8 cellular contexts compared by ENCODE assay signal in genomic region chr19:3761382-3762129, GRCh38. TPM values are rescaled to one million over a fixed set of nuclear protein-coding genes. Genes with fewer than 3 reads are reported as not detected.
A peak's percentile ranks its signal among the peaks of the same experiment; 100 is the strongest.
DNase-seq lines count a peak whose midpoint lies in the region; ATAC-seq and TF ChIP-seq lines count a peak whose summit lies in the region.

A gene with protein sequence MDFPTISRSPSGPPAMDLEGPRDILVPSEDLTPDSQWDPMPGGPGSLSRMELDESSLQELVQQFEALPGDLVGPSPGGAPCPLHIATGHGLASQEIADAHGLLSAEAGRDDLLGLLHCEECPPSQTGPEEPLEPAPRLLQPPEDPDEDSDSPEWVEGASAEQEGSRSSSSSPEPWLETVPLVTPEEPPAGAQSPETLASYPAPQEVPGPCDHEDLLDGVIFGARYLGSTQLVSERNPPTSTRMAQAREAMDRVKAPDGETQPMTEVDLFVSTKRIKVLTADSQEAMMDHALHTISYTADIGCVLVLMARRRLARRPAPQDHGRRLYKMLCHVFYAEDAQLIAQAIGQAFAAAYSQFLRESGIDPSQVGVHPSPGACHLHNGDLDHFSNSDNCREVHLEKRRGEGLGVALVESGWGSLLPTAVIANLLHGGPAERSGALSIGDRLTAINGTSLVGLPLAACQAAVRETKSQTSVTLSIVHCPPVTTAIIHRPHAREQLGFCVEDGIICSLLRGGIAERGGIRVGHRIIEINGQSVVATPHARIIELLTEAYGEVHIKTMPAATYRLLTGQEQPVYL (minus strand): TSS chr19:3761692. CDS start chr19:3760264, 1,428 bp downstream.

- intact Hi-C loops in activated CD8-positive, alpha-beta T cell treated with anti-CD3 and anti-CD28 coated beads for 36 hours (cut with micrococcal nuclease) = loop anchor here (10.0 kb wide), 1 partner anchor 53 kb away; no protein-coding TSS in a partner anchor

- H3K27me3 ChIP-seq in HL-60 (ENCODE audit: insufficient read depth, poor library complexity, severe bottlenecking) = no peaks in the 10 kb centered on the region
- H3K27me3 ChIP-seq in ectodermal cell (ENCODE audit: control insufficient read depth, insufficient read depth, low read length, poor library complexity, severe bottlenecking) = no peaks in the 10 kb centered on the region
- H3K27me3 ChIP-seq in lung (ENCODE audit: control insufficient read depth, insufficient read depth) = no peaks in the 10 kb centered on the region

- peaks cover 41% of the 10 kb centered on the region for H3K4me1 Mint-ChIP-seq in activated CD8-positive, alpha-beta T cell treated with anti-CD3 and anti-CD28 coated beads for 36 hours (ENCODE audit: low read depth)

- H3K36me3 Mint-ChIP-seq in activated CD8-positive, alpha-beta T cell treated with anti-CD3 and anti-CD28 coated beads for 36 hours (ENCODE audit: low read depth) = peaks cover 21% of the 10 kb centered on the region

- H3K27ac ChIP-seq in HL-60 (replicated peaks) (peak within 1 kb of the TSS; percentile 97), ectodermal cell (ENCODE audit: insufficient read depth, low read depth, low read length, poor library complexity, severe bottlenecking) (peak within 1 kb of the TSS; percentile 92), lung (ENCODE audit: low read depth in 1 of 2, low read length in 1 of 2) (peak within 1 kb of the TSS; percentile 93 to 96)

- peak within 1 kb of the TSS; percentile 99 for H3K4me3 Mint-ChIP-seq in activated CD8-positive, alpha-beta T cell treated with anti-CD3 and anti-CD28 coated beads for 36 hours

- peak within 1 kb of the TSS; percentile 99 for H3K27ac Mint-ChIP-seq in activated CD8-positive, alpha-beta T cell treated with anti-CD3 and anti-CD28 coated beads for 36 hours

- H3K27me3 Mint-ChIP-seq in activated CD8-positive, alpha-beta T cell treated with anti-CD3 and anti-CD28 coated beads for 36 hours = no peaks in the 10 kb centered on the region

- no peaks in the 10 kb centered on the region for H3K9me3 Mint-ChIP-seq in activated CD8-positive, alpha-beta T cell treated with anti-CD3 and anti-CD28 coated beads for 36 hours

- H3K9me3 ChIP-seq in ectodermal cell (ENCODE audit: control insufficient read depth, low read length) (no peaks in the 10 kb centered on the region), lung (ENCODE audit: control insufficient read depth in 2 of 2, insufficient read depth in 1 of 2, low read length in 1 of 2) (no peaks in the 10 kb centered on the region)

- H3K4me3 ChIP-seq in HL-60 (replicated peaks; ENCODE audit: insufficient read depth, low read length) (peak within 1 kb of the TSS; percentile 71), ectodermal cell (ENCODE audit: insufficient read depth, low read depth, low read length) (peak within 1 kb of the TSS; percentile 97), lung (peak within 1 kb of the TSS; percentile 90)

- H3K4me1 ChIP-seq in ectodermal cell (ENCODE audit: control insufficient read depth, insufficient read depth, low read length) (no peaks in the 10 kb centered on the region), lung (ENCODE audit: control insufficient read depth in 2 of 2, insufficient read depth in 2 of 2, low read length in 2 of 2) (peaks cover 4 to 10% of the 10 kb centered on the region in 2 donors)

- WGBS in ectodermal cell, 2 experiments = 8 to 9% methylated on average over 45 of the region's 45 CpGs
- 3% methylated on average over 45 of the region's 45 CpGs for WGBS in lung, 2 donors

- TF ChIP-seq CTCF in HL-60 (IDR thresholded peaks at IDR 0.05; ENCODE audit: insufficient read depth, low read length) (peak; percentile 47), lung (IDR thresholded peaks at IDR 0.05; ENCODE audit: control extremely low read depth, extremely low read depth) (peak; percentile 68)
- peak; percentile 73 for TF ChIP-seq CTCF in activated CD8-positive, alpha-beta T cell treated with anti-CD3 and anti-CD28 coated beads for 36 hours (IDR thresholded peaks at IDR 0.05)

- POLR2A ChIA-PET in activated CD8-positive, alpha-beta T cell treated with anti-CD3 and anti-CD28 coated beads for 36 hours (lab: Charles Lee) = interaction anchor here (0.6 to 2.3 kb wide), 7 partner anchors 10 to 227 kb away, joined by 3 to 10 read pairs (median 4); partner anchors contain the start of gene EEF2

- peak; percentile 54 for ATAC-seq in activated CD8-positive, alpha-beta T cell treated with anti-CD3 and anti-CD28 coated beads for 36 hours
- ATAC-seq in lung (ENCODE audit: insufficient read depth, low FRiP score) = peak; percentile 49

- H3K36me3 ChIP-seq in ectodermal cell (ENCODE audit: control insufficient read depth, insufficient read depth, low read length) = peaks cover 5% of the 10 kb centered on the region
- H3K36me3 ChIP-seq in lung (ENCODE audit: control insufficient read depth in 2 of 2, insufficient read depth in 2 of 2, low read length in 2 of 2) = peaks cover 0 to 17% of the 10 kb centered on the region in 2 donors

- CTCF ChIA-PET in activated CD8-positive, alpha-beta T cell treated with anti-CD3 and anti-CD28 coated beads for 36 hours (lab: Charles Lee) = interaction anchor here (0.7 to 6.5 kb wide), 12 partner anchors 19 to 259 kb away, joined by 3 to 39 read pairs (median 4); no protein-coding TSS in a partner anchor

- peak; percentile 64 to 66 for DNase-seq in AML-193 (lab: John Stamatoyannopoulos, UW)
- DNase-seq in GM19238 (ENCODE audit: insufficient read length, low spot score) = peak; percentile 95
- DNase-seq in HL-60 (ENCODE audit: low read depth in 1 of 2, low spot score in 1 of 2) = peak; percentile 84 to 92
- peak; percentile 69 for DNase-seq in NCI-H82 treated with DMSO at 0.1 percent for 48 hours (lab: John Stamatoyannopoulos, UW; ENCODE audit: unreplicated experiment)
- peak; percentile 97 for DNase-seq in activated CD8-positive, alpha-beta T cell treated with anti-CD3 and anti-CD28 coated beads for 36 hours
- peak; percentile 92 for DNase-seq in lung (ENCODE audit: low spot score)
- DNase-seq in stimulated activated CD4-positive, alpha-beta T cell treated with anti-CD3 and anti-CD28 coated beads, TNF-alpha, amount 100 ng/mL, for 24 hours (ENCODE audit: low read depth in 3 of 3) = peak; percentile 93 to 96 (median 95)

RNA-seq across cellular contexts. Expression of the gene that starts here (rescaled TPM):
- total RNA-seq in activated CD8-positive, alpha-beta T cell treated with anti-CD3 and anti-CD28 coated beads for 36 hours = 10 to 100 TPM; 28.0 to 29.1 TPM
- polyA plus RNA-seq in ectodermal cell (2013, experiment 1 of 4) = 26.2 TPM
- polyA plus RNA-seq in ectodermal cell (2013, experiment 2 of 4) = 20.2 TPM
- polyA plus RNA-seq in ectodermal cell (2013, experiment 3 of 4) = 21.4 TPM
- polyA plus RNA-seq in ectodermal cell (2013, experiment 4 of 4) = 25.4 TPM
- 10 to 100 TPM; 18.4 to 38.0 TPM for total RNA-seq in lung
- polyA plus RNA-seq in lung = 10 to 100 TPM; 16.5 to 26.8 TPM

Comparison
In these comparisons a context has a peak if more than half of its experiments do, and no peak if none do; other contexts are left out.
1. Peak in every context shown above with its lines: DNase-seq, ATAC-seq, H3K4me3 ChIP-seq and H3K27ac ChIP-seq.